26 cellular contexts compared by ENCODE assay signal in genomic region chr4:151743894-151744293, GRCh38. TPM values are rescaled to one million over a fixed set of nuclear protein-coding genes. Genes with fewer than 3 reads are reported as not detected.
DNase-seq lines count a peak whose midpoint lies in the region; ATAC-seq, FAIRE-seq and TF ChIP-seq lines count a peak whose summit lies in the region.
"Had no signal": no experiment of that assay in that cellular context is flagged by ENCODE, and none has a peak within 500 bp of the region (broad histone marks: within the 10 kb centered on the region; RNA-seq: fewer than 3 reads in every experiment).

No MANE protein-coding gene starts in this region.

- H3K9ac ChIP-seq in astrocyte (ENCODE audit: low read length): peak overlapping the region; percentile 41

- no peak overlapping the region for H3K4me3 ChIP-seq in astrocyte (ENCODE audit: insufficient read depth, low read depth, low read length)
- H3K4me3 ChIP-seq: pancreas, spleen, transverse colon had no signal

- peak overlapping the region; percentile 49 for H3K4me2 ChIP-seq in astrocyte (ENCODE audit: low read length)

- H3K27ac Mint-ChIP-seq in astrocyte (ENCODE audit: unreplicated experiment): peak overlapping the region; percentile 91
- peak overlapping the region; percentile 52 for H3K27ac Mint-ChIP-seq in glutamatergic neuron (ENCODE audit: unreplicated experiment)
- H3K27ac Mint-ChIP-seq in type B pancreatic cell: peak overlapping the region; percentile 55
- H3K27ac Mint-ChIP-seq: activated naive CD8-positive, alpha-beta T cell treated with anti-CD3 and anti-CD28 coated beads for 36 hours had no signal

- DNase-seq in M059J (ENCODE audit: low read depth) (peak; percentile 4), astrocyte (ENCODE audit: low read depth) (no peak), glutamatergic neuron (no peak), type B pancreatic cell (ENCODE audit: extremely low spot score, unreplicated experiment) (no peak), EL (no peak), NCI-H774 (lab: John Stamatoyannopoulos, UW) (no peak)
- DNase-seq: activated CD4-positive, alpha-beta T cell treated with anti-CD3 and anti-CD28 coated beads for 4 hours; activated effector memory CD4-positive, alpha-beta T cell treated with anti-CD3 and anti-CD28 coated beads, Interleukin-2, amount 50 U/mL, for 16 hours; activated naive CD8-positive, alpha-beta T cell treated with anti-CD3 and anti-CD28 coated beads for 36 hours; activated T-cell treated with anti-CD3 and anti-CD28 coated beads, Interleukin-2, amount 50 U/mL, for 1 hour; Caco-2; GDM1; NCI-H1092; NCI-H187 treated with DMSO at 0.1 percent for 48 hours; NCI-H526 treated with DMSO at 0.1 percent for 48 hours; pancreas; spleen; transverse colon had no signal

- H3K9me3 Mint-ChIP-seq in astrocyte (ENCODE audit: unreplicated experiment) (peaks cover 4% of the 10 kb centered on the region), glutamatergic neuron (ENCODE audit: unreplicated experiment) (peaks cover 5% of the 10 kb centered on the region), type B pancreatic cell (no peaks in the 10 kb centered on the region)
- H3K9me3 Mint-ChIP-seq: activated naive CD8-positive, alpha-beta T cell treated with anti-CD3 and anti-CD28 coated beads for 36 hours; central memory CD8-positive, alpha-beta T cell had no signal

- no peaks in the 10 kb centered on the region for H3K27me3 ChIP-seq in astrocyte (ENCODE audit: insufficient read depth, low read length)
- H3K27me3 ChIP-seq: pancreas, spleen, transverse colon had no signal

- H3K4me1 ChIP-seq in astrocyte (ENCODE audit: insufficient read depth, low read length): peaks cover 31% of the 10 kb centered on the region
- H3K4me1 ChIP-seq: Caco-2, pancreas, spleen had no signal

- H3K4me1 Mint-ChIP-seq in astrocyte (ENCODE audit: low read depth, unreplicated experiment) (peaks cover 41% of the 10 kb centered on the region), glutamatergic neuron (ENCODE audit: low read depth, unreplicated experiment) (peaks cover 39% of the 10 kb centered on the region), type B pancreatic cell (ENCODE audit: unreplicated experiment) (peaks cover 4% of the 10 kb centered on the region)
- H3K4me1 Mint-ChIP-seq: central memory CD8-positive, alpha-beta T cell had no signal

- no peak overlapping the region for H2AFZ ChIP-seq in astrocyte (ENCODE audit: low read depth, low read length)

- no peaks in the 10 kb centered on the region for H4K20me1 ChIP-seq in astrocyte (ENCODE audit: insufficient read depth, low read length)

- H3K27me3 Mint-ChIP-seq in astrocyte (ENCODE audit: low read depth, unreplicated experiment) (no peaks in the 10 kb centered on the region), glutamatergic neuron (ENCODE audit: unreplicated experiment) (peaks cover 5% of the 10 kb centered on the region), type B pancreatic cell (no peaks in the 10 kb centered on the region)
- H3K27me3 Mint-ChIP-seq: activated naive CD8-positive, alpha-beta T cell treated with anti-CD3 and anti-CD28 coated beads for 36 hours; central memory CD8-positive, alpha-beta T cell had no signal

- ATAC-seq in GM18870 (IDR thresholded peaks at IDR 0.05; ENCODE audit: unreplicated experiment): no peak
- ATAC-seq: HepG2, pancreas had no signal

- H3K79me2 ChIP-seq in astrocyte (ENCODE audit: insufficient read depth, low read length): no peaks in the 10 kb centered on the region

- H3K9me3 ChIP-seq in astrocyte (ENCODE audit: insufficient read depth, low read depth, low read length): no peaks in the 10 kb centered on the region
- H3K9me3 ChIP-seq: Caco-2, pancreas, transverse colon had no signal

- TF ChIP-seq CTCF in astrocyte (IDR thresholded peaks at IDR 0.05; ENCODE audit: insufficient read depth, low read depth, low read length) (no peak), glutamatergic neuron (IDR thresholded peaks at IDR 0.05; ENCODE audit: partially characterized antibody, unreplicated experiment) (no peak), type B pancreatic cell (conservative IDR thresholded peaks at IDR 0.05) (no peak)

- H3K4me3 Mint-ChIP-seq in astrocyte (ENCODE audit: unreplicated experiment) (no peak overlapping the region), glutamatergic neuron (ENCODE audit: unreplicated experiment) (no peak overlapping the region), type B pancreatic cell (no peak overlapping the region)
- H3K4me3 Mint-ChIP-seq: activated naive CD8-positive, alpha-beta T cell treated with anti-CD3 and anti-CD28 coated beads for 36 hours; central memory CD8-positive, alpha-beta T cell; nephron had no signal

- no peak for FAIRE-seq in astrocyte (lab: Jason Lieb, UNC)
- FAIRE-seq: HepG2, islet of Langerhans, pancreas had no signal

- H3K27ac ChIP-seq in astrocyte (ENCODE audit: low read depth, low read length): peak overlapping the region; percentile 90
- H3K27ac ChIP-seq: C4-2B, HL-60, pancreas, RWPE1, spleen, transverse colon had no signal

- H3K36me3 ChIP-seq in astrocyte (ENCODE audit: insufficient read depth, low read length): no peaks in the 10 kb centered on the region
- H3K36me3 ChIP-seq: pancreas, transverse colon had no signal

- peaks cover 3% of the 10 kb centered on the region for H3K36me3 Mint-ChIP-seq in astrocyte (ENCODE audit: low read depth, unreplicated experiment)
- H3K36me3 Mint-ChIP-seq in glutamatergic neuron (ENCODE audit: unreplicated experiment): no peaks in the 10 kb centered on the region
- peaks cover 1% of the 10 kb centered on the region for H3K36me3 Mint-ChIP-seq in type B pancreatic cell

RNA-seq across cellular contexts. Expression of gene GATB, which starts 16.9 kb away (rescaled TPM):
- 23.5 and 31.7 TPM in 2 replicates for total RNA-seq in M059J (2014; rRNA removed; shearing (Covaris generic))
- total RNA-seq in astrocyte (16.4 and 20.8 TPM in 2 replicates), glutamatergic neuron (ENCODE audit: unreplicated experiment) (24.5 TPM), type B pancreatic cell (ENCODE audit: low replicate concordance) (17.3 and 22.9 TPM in 2 replicates)
